16 cellular contexts compared by ENCODE assay signal in the genomic region with DNA sequence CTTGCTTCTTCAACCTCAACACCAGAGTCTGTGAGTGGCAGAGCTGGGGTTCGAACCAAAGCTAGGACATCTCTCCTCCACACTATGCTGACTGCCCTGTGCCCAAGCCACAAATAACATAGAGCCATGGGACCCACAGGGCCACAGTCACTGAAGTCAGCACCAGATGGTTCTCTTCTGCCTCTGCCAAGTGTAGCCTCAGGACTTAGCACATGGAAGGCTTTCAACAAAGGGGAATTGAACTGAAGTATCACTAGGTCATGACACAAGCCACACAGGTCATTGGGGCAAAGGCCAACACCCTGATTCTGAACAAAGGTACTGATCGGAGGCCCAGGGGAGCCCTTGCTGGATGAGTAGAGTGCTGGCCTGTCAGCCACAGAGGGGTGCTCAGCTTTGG.
"Had no signal": no experiment of that assay in that cellular context is flagged by ENCODE, and none has a peak within 500 bp of the region (broad histone marks: within the 10 kb centered on the region; RNA-seq: fewer than 3 reads in every experiment).

No MANE protein-coding gene starts in this region.

- H3K9me3 ChIP-seq: gastrocnemius medialis, heart left ventricle, mucosa of descending colon, uterus had no signal

- H3K27ac ChIP-seq: gastrocnemius medialis, heart left ventricle, uterus had no signal

- H3K4me2 ChIP-seq: smooth muscle cell had no signal

- H3K4me3 ChIP-seq: dorsolateral prefrontal cortex, gastrocnemius medialis, heart left ventricle, mucosa of descending colon, smooth muscle cell, uterus had no signal

- H3K4me1 ChIP-seq: gastrocnemius medialis, uterus had no signal

- H3K27me3 ChIP-seq: dorsolateral prefrontal cortex, gastrocnemius medialis, uterus had no signal

- DNase-seq: activated naive CD4-positive, alpha-beta T cell treated with anti-CD3 and anti-CD28 coated beads for 36 hours; activated naive CD8-positive, alpha-beta T cell treated with anti-CD3 and anti-CD28 coated beads, Interleukin-2, amount 50 U/mL, for 24 hours; aorta; gastrocnemius medialis; heart left ventricle; immature natural killer cell; left cardiac atrium; mucosa of descending colon; natural killer cell; nucleus accumbens; right cardiac atrium; stimulated activated naive CD8-positive, alpha-beta T cell treated with anti-CD3 and anti-CD28 coated beads, Interleukin-15, amount 100 ng/mL, for 72 hours; uterus had no signal

- H3K36me3 ChIP-seq: gastrocnemius medialis, heart left ventricle, uterus had no signal

- ATAC-seq: activated CD4-positive, CD25-positive, alpha-beta regulatory T cell treated with anti-CD3 and anti-CD28 coated beads, Interleukin-2, amount 50 U/mL, for 24 hours; activated naive CD8-positive, alpha-beta T cell treated with anti-CD3 and anti-CD28 coated beads, Interleukin-2, amount 50 U/mL, for 24 hours; gastrocnemius medialis; heart left ventricle; left cardiac atrium; mucosa of descending colon; natural killer cell; right cardiac atrium; stimulated activated naive CD8-positive, alpha-beta T cell treated with anti-CD3 and anti-CD28 coated beads, Interleukin-15, amount 100 ng/mL, for 72 hours had no signal
